In the genomic region with DNA sequence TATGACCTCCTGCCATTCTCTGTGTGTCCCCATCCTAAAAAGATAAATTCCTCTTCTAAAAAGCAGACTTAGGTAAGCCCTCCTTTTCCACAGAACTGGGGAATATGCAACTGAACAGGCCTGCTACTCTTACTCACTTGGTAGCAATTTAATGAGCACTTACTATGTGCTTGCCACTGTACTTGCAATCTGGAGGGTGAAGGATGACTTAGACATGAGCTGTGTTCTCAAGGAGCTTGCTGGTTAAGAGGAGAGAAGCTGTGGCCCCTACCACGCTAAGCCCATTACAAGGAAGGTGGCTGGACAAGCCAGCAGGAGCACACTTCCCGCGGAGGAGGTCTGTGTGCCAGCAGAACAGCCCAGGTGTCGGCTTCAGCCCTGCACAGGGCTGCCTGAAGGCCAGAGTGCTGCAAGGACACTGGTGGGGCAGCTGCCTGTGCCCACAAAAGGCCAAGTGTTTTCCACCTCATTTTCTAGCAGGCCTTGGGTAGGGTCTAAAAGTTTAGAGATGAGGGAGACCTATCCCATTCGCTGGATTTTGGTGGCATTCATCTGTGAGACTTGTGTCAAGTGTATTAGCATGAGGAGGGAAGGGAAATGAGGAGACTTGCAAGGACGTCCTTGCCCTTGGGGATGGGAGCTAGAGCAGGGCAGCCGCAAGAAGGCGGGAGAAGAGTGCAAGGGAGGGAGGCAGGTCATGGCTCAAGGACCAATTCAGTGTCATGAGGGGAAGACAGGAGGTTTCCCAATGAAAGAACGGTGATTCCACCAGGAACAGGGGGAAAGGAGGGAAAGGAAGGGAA, we compare ENCODE assay signal across 16 cellular contexts. TPM values are rescaled to one million over a fixed set of nuclear protein-coding genes. Genes with fewer than 3 reads are reported as not detected.
DNase-seq lines count a peak whose midpoint lies in the region; ATAC-seq, FAIRE-seq and TF ChIP-seq lines count a peak whose summit lies in the region.
"Had no signal": no experiment of that assay in that cellular context is flagged by ENCODE, and none has a peak within 500 bp of the region (broad histone marks: within the 10 kb centered on the region; RNA-seq: fewer than 3 reads in every experiment).

No MANE protein-coding gene starts in this region.

- H3K36me3 Mint-ChIP-seq in T-cell, result no peaks in the 10 kb centered on the region
- H3K36me3 Mint-ChIP-seq: IgD-negative memory B cell had no signal

- H3K4me1 ChIP-seq in kidney (ENCODE audit: control insufficient read depth in 1 of 2, insufficient read depth in 1 of 2, low read depth in 1 of 2, low read length in 2 of 2) (peaks cover 5 to 10% of the 10 kb centered on the region in 2 donors), skeletal muscle satellite cell (ENCODE audit: control insufficient read depth, insufficient read depth, low read length) (peaks cover 49% of the 10 kb centered on the region)

- H3K9me3 ChIP-seq in kidney (ENCODE audit: control insufficient read depth in 1 of 2, low read length in 2 of 2) (no peaks in the 10 kb centered on the region), skeletal muscle satellite cell (replicated peaks; ENCODE audit: low read length) (no peaks in the 10 kb centered on the region)

- DNase-seq in EL, result peak; percentile 36
- no peak for DNase-seq in T-cell
- no peak for DNase-seq in kidney
- no peak for DNase-seq in NCI-H345 treated with DMSO at 0.1 percent for 48 hours (lab: John Stamatoyannopoulos, UW; ENCODE audit: unreplicated experiment)
- DNase-seq in AG20443 (ENCODE audit: low spot score), result no peak
- DNase-seq: activated T-cell treated with anti-CD3 and anti-CD28 coated beads, Interleukin-2, amount 50 U/mL, for 48 hours; cerebellar nuclear complex; DMS53; NCI-H187 treated with DMSO at 0.1 percent for 48 hours; stimulated activated CD4-positive, alpha-beta T cell treated with anti-CD3 and anti-CD28 coated beads, Interleukin-4, amount 100 ng/mL, for 24 hours; substantia nigra had no signal

- H3K4me3 ChIP-seq in kidney (ENCODE audit: low read length in 2 of 2) (no peak overlapping the region), skeletal muscle satellite cell (ENCODE audit: low read length) (no peak overlapping the region)

- H3K4me1 Mint-ChIP-seq in T-cell, result peaks cover 0 to 6% (median 2%) of the 10 kb centered on the region in 3 donors

- POLR2A ChIA-PET in T-cell (lab: Charles Lee), result no interaction called here

- H3K36me3 ChIP-seq in kidney (ENCODE audit: control insufficient read depth in 1 of 2, insufficient read depth in 2 of 2, low read length in 2 of 2), result no peaks in the 10 kb centered on the region
- no peaks in the 10 kb centered on the region for H3K36me3 ChIP-seq in skeletal muscle satellite cell (ENCODE audit: insufficient read depth, low read length)

- peaks cover 3% of the 10 kb centered on the region in 2 donors for H3K27me3 Mint-ChIP-seq in T-cell
- H3K27me3 Mint-ChIP-seq: IgD-negative memory B cell had no signal

- H3K27me3 ChIP-seq in skeletal muscle satellite cell (ENCODE audit: control insufficient read depth, insufficient read depth, low read length), result no peaks in the 10 kb centered on the region

- H3K4me3 Mint-ChIP-seq in T-cell, result no peak overlapping the region
- H3K4me3 Mint-ChIP-seq: IgD-negative memory B cell had no signal

- intact Hi-C loops in kidney (cut with DNase I), result no loop called here

- no peak overlapping the region for H3K9ac ChIP-seq in kidney (ENCODE audit: low read length in 2 of 2)
- peak overlapping the region; percentile 4 for H3K9ac ChIP-seq in skeletal muscle satellite cell (ENCODE audit: low read depth, low read length)

- ATAC-seq in T-cell (replicated peaks in 1 of 4) (no peak), GM19328 (IDR thresholded peaks at IDR 0.05; ENCODE audit: unreplicated experiment) (no peak), GM18517 (IDR thresholded peaks at IDR 0.05; ENCODE audit: unreplicated experiment) (no peak)

- FAIRE-seq in kidney (lab: Jason Lieb, UNC), result no peak
- FAIRE-seq: TTC549 had no signal

- TF ChIP-seq CTCF in kidney (IDR thresholded peaks at IDR 0.05; ENCODE audit: borderline replicate concordance, extremely low read depth, insufficient read depth), result no peak

- CTCF ChIA-PET in T-cell (lab: Charles Lee), result no interaction called here

- peaks cover 7 to 12% (median 10%) of the 10 kb centered on the region in 3 donors for H3K9me3 Mint-ChIP-seq in T-cell

- H3K27ac Mint-ChIP-seq in T-cell, result peak overlapping the region; percentile 60 to 83
- H3K27ac Mint-ChIP-seq: IgD-negative memory B cell had no signal

- no peak overlapping the region for H3K4me2 ChIP-seq in skeletal muscle satellite cell (ENCODE audit: low read length)

- peak overlapping the region; percentile 68 to 80 for H3K27ac ChIP-seq in kidney (ENCODE audit: low read depth in 2 of 2, low read length in 2 of 2)

RNA-seq across cellular contexts. Expression of gene COL4A1, which starts 52.0 kb away (rescaled TPM):
- total RNA-seq in T-cell (1 to 10 TPM in 1 of 5 donors, under 1 TPM in 2, not detected in 2; 0.49 to 1.3 (median 0.85) TPM), kidney (218 TPM)
- 53.0 TPM for polyA plus RNA-seq in kidney (ENCODE audit: insufficient read depth, low read depth, low replicate concordance)
- 112 and 149 TPM in 2 replicates for total RNA-seq in skeletal muscle satellite cell (2012; rRNA removed)
- polyA plus RNA-seq: IgD-negative memory B cell had no signal

RNA-seq across cellular contexts. Expression of gene COL4A2, which starts 52.1 kb away (rescaled TPM):
- 1 to 10 TPM in 2 of 5 donors, under 1 TPM in 1, not detected in 2; 0.72 to 2.2 (median 1.6) TPM for total RNA-seq in T-cell
- 265 TPM for total RNA-seq in kidney
- 126 TPM for polyA plus RNA-seq in kidney (ENCODE audit: insufficient read depth, low read depth, low replicate concordance)
- total RNA-seq in skeletal muscle satellite cell (2012; rRNA removed), result 75.5 and 113 TPM in 2 replicates
- polyA plus RNA-seq: IgD-negative memory B cell had no signal

Comparison
In these comparisons a context has a peak if more than half of its experiments do, and no peak if none do; other contexts are left out.
1. RNA of gene COL4A1, which starts 52.0 kb away (total RNA-seq): 218 TPM in kidney (single experiment); 0.49 to 1.3 TPM in T-cell; every median in the first group is over 10 times any median in the second.
2. RNA of gene COL4A2, which starts 52.1 kb away (total RNA-seq): 265 TPM in kidney (single experiment); 0.72 to 2.2 TPM in T-cell; every median in the first group is over 10 times any median in the second.